17 cellular contexts compared by ENCODE assay signal in genomic region chr13:95129004-95129403, GRCh38.
A peak's percentile ranks its signal among the peaks of the same experiment; 100 is the strongest.
DNase-seq lines count a peak whose midpoint lies in the region; ATAC-seq and TF ChIP-seq lines count a peak whose summit lies in the region.
"Had no signal": no experiment of that assay in that cellular context is flagged by ENCODE, and none has a peak within 500 bp of the region (broad histone marks: within the 10 kb centered on the region; RNA-seq: fewer than 3 reads in every experiment).

No MANE protein-coding gene starts in this region.

- TF ChIP-seq CTCF in Calu3 (IDR thresholded peaks at IDR 0.05; ENCODE audit: unreplicated experiment) (no peak), RWPE2 (IDR thresholded peaks at IDR 0.05; ENCODE audit: poor library complexity, severe bottlenecking) (no peak), stomach (IDR thresholded peaks at IDR 0.05) (no peak), spleen (IDR thresholded peaks at IDR 0.05 in 8 of 11, conservative IDR thresholded peaks at IDR 0.05 in 3 of 11) (no peak)

- no TSS peak for BruUV-seq in Calu3 (replicated peaks; lab: Mats Ljungman, UMichigan)

- CTCF ChIA-PET in Calu3 (lab: Charles Lee), result no interaction called here

- H3K36me3 ChIP-seq in RWPE2 (ENCODE audit: low read depth), result no peaks in the 10 kb centered on the region; the same call in 1 of the 2 replicates
- H3K36me3 ChIP-seq in stomach, result peaks cover 0 to 5% (median 0%) of the 10 kb centered on the region in 4 donors
- H3K36me3 ChIP-seq in spleen, result peaks cover 0 to 4% (median 0%) of the 10 kb centered on the region in 6 donors

- H3K27ac ChIP-seq in RWPE2 (ENCODE audit: poor library complexity, severe bottlenecking) (peak overlapping the region; percentile 33), epithelial cell of prostate (peak overlapping the region; percentile 39), stomach (peak overlapping the region in 4 of 5 donors; percentile 63 to 74 (median 68)), spleen (no peak overlapping the region)
- H3K27ac ChIP-seq: HL-60 had no signal

- no peak for TF ChIP-seq EP300 in stomach (IDR thresholded peaks at IDR 0.05)

- H3K4me3 Mint-ChIP-seq in Calu3 (ENCODE audit: low read depth, unreplicated experiment), result no peak overlapping the region
- H3K4me3 Mint-ChIP-seq: CD4-positive, alpha-beta T cell had no signal

- no peak for ATAC-seq in RWPE2 (ENCODE audit: low read depth)
- no peak for ATAC-seq in HG02938 (IDR thresholded peaks at IDR 0.05; ENCODE audit: unreplicated experiment)
- ATAC-seq: GM12878 had no signal

- H3K36me3 Mint-ChIP-seq in Calu3 (ENCODE audit: insufficient read depth, unreplicated experiment), result peaks cover under 1% of the 10 kb centered on the region

- intact Hi-C loops in Calu3 (cut with micrococcal nuclease; ENCODE audit: unreplicated experiment) (loop anchor here (2.0 kb wide), 1 partner anchor 14 kb away; no protein-coding TSS in a partner anchor), stomach (cut with DNase I; ENCODE audit: low total_unique reads) (no loop called here), spleen (cut with DNase I; ENCODE audit: low total_unique reads) (no loop called here)

- peaks cover 11% of the 10 kb centered on the region for H3K4me1 Mint-ChIP-seq in Calu3 (ENCODE audit: low read depth, unreplicated experiment)

- H3K9me3 Mint-ChIP-seq in Calu3 (ENCODE audit: low read depth, unreplicated experiment), result no peaks in the 10 kb centered on the region
- H3K9me3 Mint-ChIP-seq: CD4-positive, alpha-beta T cell had no signal

- H3K4me3 ChIP-seq in RWPE2 (ENCODE audit: severe bottlenecking) (no peak overlapping the region), stomach (no peak overlapping the region), spleen (no peak overlapping the region)
- H3K4me3 ChIP-seq: GM12878, HAP-1 had no signal

- DNase-seq in Calu3 (no peak), RWPE2 (ENCODE audit: low spot score) (no peak), epithelial cell of prostate (ENCODE audit: low read depth, low spot score) (no peak), stomach (no peak), spleen (no peak), DMS79 (lab: John Stamatoyannopoulos, UW) (no peak), H4 (ENCODE audit: low spot score) (no peak)
- DNase-seq: ACHN; AML-193; CD4-positive, alpha-beta T cell; DND-41; EL; GOT3 had no signal

- H3K4me1 ChIP-seq in RWPE2 (ENCODE audit: insufficient read depth, poor library complexity, severe bottlenecking) (peaks cover 9% of the 10 kb centered on the region), stomach (peaks cover 6 to 36% (median 16%) of the 10 kb centered on the region in 4 donors), spleen (no peaks in the 10 kb centered on the region)

- no peak for TF ChIP-seq POLR2A in stomach (IDR thresholded peaks at IDR 0.05)
- TF ChIP-seq POLR2A in spleen (IDR thresholded peaks at IDR 0.05), result no peak

- H3K9me3 ChIP-seq in RWPE2 (ENCODE audit: severe bottlenecking), result no peaks in the 10 kb centered on the region
- H3K9me3 ChIP-seq in stomach, result no peaks in the 10 kb centered on the region
- H3K9me3 ChIP-seq in spleen, result no peaks in the 10 kb centered on the region
- H3K9me3 ChIP-seq: HAP-1 had no signal

- 49 to 82% (median 51%) methylated on average over 3 of the region's 3 CpGs for WGBS in stomach, 5 donors
- 94 to 97% (median 96%) methylated on average over 3 of the region's 3 CpGs for WGBS in spleen, 5 donors

- H3K27me3 Mint-ChIP-seq in Calu3 (ENCODE audit: unreplicated experiment), result no peaks in the 10 kb centered on the region
- H3K27me3 Mint-ChIP-seq: CD4-positive, alpha-beta T cell had no signal

- peak overlapping the region; percentile 60 for H3K27ac Mint-ChIP-seq in Calu3 (ENCODE audit: unreplicated experiment)
- H3K27ac Mint-ChIP-seq: CD4-positive, alpha-beta T cell had no signal

- H3K27me3 ChIP-seq in RWPE2 (ENCODE audit: insufficient read depth, poor library complexity, severe bottlenecking) (no peaks in the 10 kb centered on the region), stomach (peaks cover 0 to 12% (median 0%) of the 10 kb centered on the region in 3 donors), spleen (replicated peaks in 1 of 7) (no peaks in the 10 kb centered on the region)

Comparison
In these comparisons a context has a peak if more than half of its experiments do, and no peak if none do; other contexts are left out.
1. H3K27ac ChIP-seq: peak in RWPE2 (single experiment), epithelial cell of prostate (single experiment) and stomach (4 of 5); none in spleen (0 of 8).